Comparison of ENCODE assay signal across 8 cellular contexts in genomic region chr2:70871398-70872211, GRCh38. TPM values are rescaled to one million over a fixed set of nuclear protein-coding genes. Genes with fewer than 3 reads are reported as not detected.
DNase-seq lines count a peak whose midpoint lies in the region; ATAC-seq and TF ChIP-seq lines count a peak whose summit lies in the region.

No MANE protein-coding gene starts in this region.

- H3K9me3 Mint-ChIP-seq in natural killer cell = no peaks in the 10 kb centered on the region
- no peaks in the 10 kb centered on the region for H3K9me3 Mint-ChIP-seq in stimulated activated effector memory CD8-positive, alpha-beta T cell treated with anti-CD3 and anti-CD28 coated beads, Interleukin-12 subunit alpha, Interleukin-12 subunit beta, amount 100 ng/mL, for 72 hours

- H3K9me3 ChIP-seq in BE2C = no peaks in the 10 kb centered on the region
- H3K9me3 ChIP-seq in Peyer's patch = no peaks in the 10 kb centered on the region

- no peak overlapping the region for H3K27ac Mint-ChIP-seq in natural killer cell
- H3K27ac Mint-ChIP-seq in stimulated activated effector memory CD8-positive, alpha-beta T cell treated with anti-CD3 and anti-CD28 coated beads, Interleukin-12 subunit alpha, Interleukin-12 subunit beta, amount 100 ng/mL, for 72 hours = no peak overlapping the region

- no peaks in the 10 kb centered on the region for H3K36me3 Mint-ChIP-seq in natural killer cell
- no peaks in the 10 kb centered on the region for H3K36me3 Mint-ChIP-seq in stimulated activated effector memory CD8-positive, alpha-beta T cell treated with anti-CD3 and anti-CD28 coated beads, Interleukin-12 subunit alpha, Interleukin-12 subunit beta, amount 100 ng/mL, for 72 hours

- H3K27ac ChIP-seq in Peyer's patch = no peak overlapping the region

- peaks cover 27 to 34% of the 10 kb centered on the region in 2 donors for H3K27me3 Mint-ChIP-seq in natural killer cell (ENCODE audit: low read depth in 2 of 2)

- H3K4me1 Mint-ChIP-seq in natural killer cell = peaks cover 6 to 7% of the 10 kb centered on the region in 2 donors
- H3K4me1 Mint-ChIP-seq in stimulated activated effector memory CD8-positive, alpha-beta T cell treated with anti-CD3 and anti-CD28 coated beads, Interleukin-12 subunit alpha, Interleukin-12 subunit beta, amount 100 ng/mL, for 72 hours = peaks cover 8% of the 10 kb centered on the region

- TF ChIP-seq CTCF in BE2C (IDR thresholded peaks at IDR 0.05; ENCODE audit: low read depth, low read length) (peak; percentile 53), Peyer's patch (IDR thresholded peaks at IDR 0.05) (peak in 5 of 6 experiments; percentile 28 to 87 (median 82)), natural killer cell (IDR thresholded peaks at IDR 0.05) (peak; percentile 90)

- intact Hi-C loops in natural killer cell (cut with micrococcal nuclease) = loop anchor here (1.0 kb wide), 3 partner anchors 49 to 82 kb away; no protein-coding TSS in a partner anchor

- no peak for TF ChIP-seq POLR2A in Peyer's patch (IDR thresholded peaks at IDR 0.05)
- TF ChIP-seq POLR2A in erythroblast (IDR thresholded peaks at IDR 0.05; ENCODE audit: low read length) = no peak

- no peaks in the 10 kb centered on the region for H3K4me1 ChIP-seq in BE2C
- no peaks in the 10 kb centered on the region for H3K4me1 ChIP-seq in Peyer's patch

- DNase-seq in BE2C (peak; percentile 86), Kasumi-1 (lab: John Stamatoyannopoulos, UW) (peak; percentile 52 to 64), Peyer's patch (peak; percentile 61 to 92 (median 86)), erythroblast (lab: John Stamatoyannopoulos, UW) (peak; percentile 81 to 88), natural killer cell (peak; percentile 84)
- peak; percentile 81 for DNase-seq in activated T-cell treated with anti-CD3 and anti-CD28 coated beads, Interleukin-2, amount 50 U/mL, for 1 hour
- DNase-seq in stimulated activated effector memory CD8-positive, alpha-beta T cell treated with anti-CD3 and anti-CD28 coated beads, Interleukin-12 subunit alpha, Interleukin-12 subunit beta, amount 100 ng/mL, for 72 hours (ENCODE audit: low spot score in 2 of 2) = peak; percentile 86 to 93

- peak; percentile 69 for ATAC-seq in GM19467 (IDR thresholded peaks at IDR 0.05; ENCODE audit: unreplicated experiment)
- ATAC-seq in natural killer cell = peak; percentile 90 to 100 (median 99)
- ATAC-seq in stimulated activated effector memory CD8-positive, alpha-beta T cell treated with anti-CD3 and anti-CD28 coated beads, Interleukin-12 subunit alpha, Interleukin-12 subunit beta, amount 100 ng/mL, for 72 hours = peak; percentile 93

- H3K4me3 Mint-ChIP-seq in natural killer cell = no peak overlapping the region
- no peak overlapping the region for H3K4me3 Mint-ChIP-seq in stimulated activated effector memory CD8-positive, alpha-beta T cell treated with anti-CD3 and anti-CD28 coated beads, Interleukin-12 subunit alpha, Interleukin-12 subunit beta, amount 100 ng/mL, for 72 hours

- H3K27me3 ChIP-seq in BE2C = no peaks in the 10 kb centered on the region
- H3K27me3 ChIP-seq in Peyer's patch = no peaks in the 10 kb centered on the region

- H3K4me3 ChIP-seq in BE2C (ENCODE audit: low read depth, low read length) (no peak overlapping the region), Peyer's patch (peak overlapping the region in 1 of 4 donors; percentile 11)

- H3K36me3 ChIP-seq in BE2C (no peaks in the 10 kb centered on the region), Peyer's patch (no peaks in the 10 kb centered on the region)

RNA-seq across cellular contexts. Expression of gene VAX2, which starts 28.8 kb away (rescaled TPM):
- polyA plus RNA-seq in BE2C (2012; ENCODE audit: insufficient read depth, insufficient read length, low read depth) = 1.0 TPM
- not detected for total RNA-seq in Peyer's patch
- total RNA-seq in natural killer cell = not detected

RNA-seq across cellular contexts. Expression of gene CD207, which starts 36.0 kb away (rescaled TPM):
- polyA plus RNA-seq in BE2C (2012; ENCODE audit: insufficient read depth, insufficient read length, low read depth) = not detected
- total RNA-seq in Peyer's patch = not detected
- total RNA-seq in natural killer cell = not detected

RNA-seq across cellular contexts. Expression of gene CLEC4F, which starts 51.2 kb away (rescaled TPM):
- polyA plus RNA-seq in BE2C (2012; ENCODE audit: insufficient read depth, insufficient read length, low read depth) = not detected
- total RNA-seq in Peyer's patch = 10 to 100 TPM in 1 of 4 donors, under 1 TPM in 1, not detected in 2; 0.67 to 32.2 TPM
- 1 to 10 TPM in 1 of 3 donors, under 1 TPM in 2; 0.33 to 1.4 (median 0.39) TPM for total RNA-seq in natural killer cell
